In the genomic region with DNA sequence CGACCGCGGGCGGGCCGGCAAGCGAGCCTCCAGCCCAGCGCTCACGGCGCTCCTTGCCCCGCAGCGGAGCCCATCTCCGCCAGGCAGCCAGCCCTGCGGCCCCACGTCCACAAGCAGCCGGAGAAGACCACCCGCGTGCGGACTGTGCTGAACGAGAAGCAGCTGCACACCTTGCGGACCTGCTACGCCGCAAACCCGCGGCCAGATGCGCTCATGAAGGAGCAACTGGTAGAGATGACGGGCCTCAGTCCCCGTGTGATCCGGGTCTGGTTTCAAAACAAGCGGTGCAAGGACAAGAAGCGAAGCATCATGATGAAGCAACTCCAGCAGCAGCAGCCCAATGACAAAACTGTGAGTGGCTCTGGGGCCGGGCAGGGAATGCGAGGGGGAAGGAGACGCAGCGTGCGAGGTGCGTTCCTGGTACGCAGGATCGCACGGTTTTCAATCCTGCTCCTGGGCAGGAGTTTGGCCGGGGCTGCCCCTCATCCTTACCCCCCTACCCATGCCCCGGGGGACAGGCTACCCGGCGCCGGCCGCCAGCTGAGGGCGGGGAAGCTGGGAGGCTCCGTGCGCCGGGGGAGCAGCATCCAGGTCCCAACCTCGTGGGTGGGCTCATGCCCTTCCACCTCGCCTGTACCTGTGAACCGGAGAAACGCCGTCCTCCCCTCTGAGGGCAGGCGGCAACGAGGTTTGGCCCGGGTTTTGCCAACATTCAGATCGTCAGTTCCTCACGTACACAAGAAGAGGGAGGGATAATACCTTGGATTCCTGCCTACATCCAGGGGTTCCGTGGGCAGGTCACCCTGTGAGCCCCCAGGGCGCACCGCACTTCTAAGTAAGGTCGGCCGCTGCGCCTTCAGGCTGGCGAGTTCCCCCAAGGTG, we compare ENCODE assay signal across 15 cellular contexts. TPM values are rescaled to one million over a fixed set of nuclear protein-coding genes. Genes with fewer than 3 reads are reported as not detected.
A peak's percentile ranks its signal among the peaks of the same experiment; 100 is the strongest.
DNase-seq lines count a peak whose midpoint lies in the region; ATAC-seq, FAIRE-seq and TF ChIP-seq lines count a peak whose summit lies in the region.
"Had no signal": no experiment of that assay in that cellular context is flagged by ENCODE, and none has a peak within 500 bp of the region (broad histone marks: within the 10 kb centered on the region; RNA-seq: fewer than 3 reads in every experiment).

No MANE protein-coding gene starts in this region.

- H3K27ac Mint-ChIP-seq in stimulated activated naive B cell treated with anti-CD40 and anti-IgM and Interleukin-4, amounts not matched to agents 10 μg/mL and 1 μg/mL and 100 μg/mL, for 72 hours, result peak overlapping the region; percentile 14
- H3K27ac Mint-ChIP-seq: stimulated activated naive CD8-positive, alpha-beta T cell treated with anti-CD3 and anti-CD28 coated beads, Interleukin-15, amount 100 ng/mL, for 72 hours had no signal

- DNase-seq in HuH-7.5 (ENCODE audit: low spot score), result peak; percentile 40
- peak; percentile 30 for DNase-seq in astrocyte of the hippocampus (ENCODE audit: low read depth, low spot score)
- DNase-seq in kidney, result peak; percentile 63
- DNase-seq in stimulated activated naive B cell treated with anti-CD40 and anti-IgM and Interleukin-4, amounts not matched to agents 10 μg/mL and 1 μg/mL and 100 μg/mL, for 72 hours, result no peak
- DNase-seq in HUDEP-2 (lab: John Stamatoyannopoulos, UW; ENCODE audit: unreplicated experiment in 76 of 76), result no peak
- no peak for DNase-seq in activated CD4-positive, alpha-beta T cell treated with anti-CD3 and anti-CD28 coated beads for 1 hour
- no peak for DNase-seq in Kasumi-1 (lab: John Stamatoyannopoulos, UW)
- DNase-seq: DND-41; HCEC 1CT; NCI-H1694; stimulated activated CD4-positive, alpha-beta T cell treated with anti-CD3 and anti-CD28 coated beads, Interleukin-15, amount 100 ng/mL, for 24 hours; stimulated activated naive CD8-positive, alpha-beta T cell treated with anti-CD3 and anti-CD28 coated beads, Interleukin-15, amount 100 ng/mL, for 72 hours had no signal

- H3K27ac ChIP-seq in kidney (ENCODE audit: low read depth in 2 of 2, low read length in 2 of 2), result no peak overlapping the region

- peak overlapping the region in 1 of 2 donors; percentile 20 for H3K4me3 ChIP-seq in kidney (ENCODE audit: low read length in 2 of 2)

- peaks cover 54 to 66% of the 10 kb centered on the region in 2 donors for H3K27me3 Mint-ChIP-seq in stimulated activated naive B cell treated with anti-CD40 and anti-IgM and Interleukin-4, amounts not matched to agents 10 μg/mL and 1 μg/mL and 100 μg/mL, for 72 hours

- no peaks in the 10 kb centered on the region for H3K36me3 ChIP-seq in kidney (ENCODE audit: control insufficient read depth in 1 of 2, insufficient read depth in 2 of 2, low read length in 2 of 2)

- H3K36me3 Mint-ChIP-seq in stimulated activated naive B cell treated with anti-CD40 and anti-IgM and Interleukin-4, amounts not matched to agents 10 μg/mL and 1 μg/mL and 100 μg/mL, for 72 hours, result no peaks in the 10 kb centered on the region

- H3K4me1 Mint-ChIP-seq in stimulated activated naive B cell treated with anti-CD40 and anti-IgM and Interleukin-4, amounts not matched to agents 10 μg/mL and 1 μg/mL and 100 μg/mL, for 72 hours, result peaks cover 0 to 1% of the 10 kb centered on the region in 2 donors

- ATAC-seq in stimulated activated naive B cell treated with anti-CD40 and anti-IgM and Interleukin-4, amounts not matched to agents 10 μg/mL and 1 μg/mL and 100 μg/mL, for 72 hours (replicated peaks), result no peak
- ATAC-seq: stimulated activated naive CD8-positive, alpha-beta T cell treated with anti-CD3 and anti-CD28 coated beads, Interleukin-15, amount 100 ng/mL, for 72 hours had no signal

- H3K4me1 ChIP-seq in kidney (ENCODE audit: control insufficient read depth in 1 of 2, insufficient read depth in 1 of 2, low read depth in 1 of 2, low read length in 2 of 2), result peaks cover 0 to 6% of the 10 kb centered on the region in 2 donors

- no peaks in the 10 kb centered on the region for H3K9me3 ChIP-seq in kidney (ENCODE audit: control insufficient read depth in 1 of 2, low read length in 2 of 2)

- TF ChIP-seq CTCF in kidney (IDR thresholded peaks at IDR 0.05; ENCODE audit: borderline replicate concordance, extremely low read depth, insufficient read depth), result no peak

- intact Hi-C loops in kidney (cut with DNase I), result no loop called here

- H3K4me3 Mint-ChIP-seq in stimulated activated naive B cell treated with anti-CD40 and anti-IgM and Interleukin-4, amounts not matched to agents 10 μg/mL and 1 μg/mL and 100 μg/mL, for 72 hours, result no peak overlapping the region
- H3K4me3 Mint-ChIP-seq: stimulated activated naive CD8-positive, alpha-beta T cell treated with anti-CD3 and anti-CD28 coated beads, Interleukin-15, amount 100 ng/mL, for 72 hours had no signal

- H3K9me3 Mint-ChIP-seq in stimulated activated naive B cell treated with anti-CD40 and anti-IgM and Interleukin-4, amounts not matched to agents 10 μg/mL and 1 μg/mL and 100 μg/mL, for 72 hours, result no peaks in the 10 kb centered on the region

- no peak overlapping the region for H3K9ac ChIP-seq in kidney (ENCODE audit: low read length in 2 of 2)

- no peak for FAIRE-seq in kidney (lab: Jason Lieb, UNC)
- FAIRE-seq: endometrium, RCC 7860 had no signal

RNA-seq across cellular contexts. Expression of a gene that starts 6.6 kb away (rescaled TPM):
- not detected for total RNA-seq in kidney
- not detected for polyA plus RNA-seq in kidney (ENCODE audit: insufficient read depth, low read depth, low replicate concordance)
- total RNA-seq: liver had no signal
- polyA plus RNA-seq: liver had no signal

Comparison
In these comparisons a context has a peak if more than half of its experiments do, and no peak if none do; other contexts are left out.
1. DNase-seq: peak in HuH-7.5 (single experiment), astrocyte of the hippocampus (single experiment) and kidney (single experiment); none in stimulated activated naive B cell treated with anti-CD40 and anti-IgM and Interleukin-4, amounts not matched to agents 10 μg/mL and 1 μg/mL and 100 μg/mL, for 72 hours (single experiment), HUDEP-2 (0 of 76), activated CD4-positive, alpha-beta T cell treated with anti-CD3 and anti-CD28 coated beads for 1 hour (single experiment) and Kasumi-1 (0 of 2).